1 cellular context compared by ENCODE assay signal in genomic region chr16:81739503-81739902, GRCh38.
TF ChIP-seq lines count a peak whose summit lies in the region.

No MANE protein-coding gene starts in this region.

TF ChIP-seq in GM12878, 131 proteins besides CTCF, POLR2A, EP300 and RAD21 (continued from another document):
- TF ChIP-seq RB1 (IDR thresholded peaks at IDR 0.05; ENCODE audit: borderline replicate concordance) (no peak), TARDBP (IDR thresholded peaks at IDR 0.05; ENCODE audit: borderline replicate concordance) (no peak), KLF5 (IDR thresholded peaks at IDR 0.05; ENCODE audit: partially characterized antibody) (no peak)
TF ChIP-seq in GM12878: peak in this region for 0.
